Comparison of ENCODE assay signal across 8 cellular contexts in the genomic region with DNA sequence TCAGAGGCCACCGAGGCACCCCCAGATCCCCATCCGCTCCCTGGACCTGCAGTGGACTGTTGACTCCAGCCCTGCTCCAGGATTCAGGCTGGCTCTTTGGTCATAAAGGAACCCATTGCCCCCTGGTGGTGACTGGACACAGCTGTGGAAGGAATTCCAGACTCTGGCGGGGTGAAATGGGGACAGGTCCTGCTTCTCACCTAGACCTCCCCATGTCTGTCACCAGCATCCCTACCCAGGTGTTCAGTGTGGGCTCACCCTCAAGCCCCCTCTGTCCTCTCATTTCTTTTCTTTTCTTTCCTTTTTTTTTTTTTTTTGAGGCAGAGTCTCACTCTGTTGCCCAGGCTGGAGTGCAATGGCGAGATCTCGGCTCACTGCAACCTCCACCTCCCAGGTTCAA. TPM values are rescaled to one million over a fixed set of nuclear protein-coding genes. Genes with fewer than 3 reads are reported as not detected.
DNase-seq lines count a peak whose midpoint lies in the region; ATAC-seq and TF ChIP-seq lines count a peak whose summit lies in the region.

No MANE protein-coding gene starts in this region.

- no CpG with 5 or more reads among the region's 5 CpGs for WGBS in trophoblast cell (ENCODE audit: extremely low coverage, insufficient coverage, insufficient read length)

- in situ Hi-C loops in SK-MEL-5 (cut with HindIII; ENCODE audit: low pct_unique_long_range_greater_than_20kb, low sequenced_read_pairs), result no loop called here

- peak; percentile 76 for ATAC-seq in activated naive CD8-positive, alpha-beta T cell treated with anti-CD3 and anti-CD28 coated beads, Interleukin-2, amount 10 ng/mL, durations not matched to agents 7 days and 5 days (ENCODE audit: low read depth)
- no peak for ATAC-seq in GM18505 (IDR thresholded peaks at IDR 0.05; ENCODE audit: unreplicated experiment)

- no peak overlapping the region for H3K23ac ChIP-seq in trophoblast cell (ENCODE audit: low read length)

- no peaks in the 10 kb centered on the region for H3K79me2 ChIP-seq in trophoblast cell (ENCODE audit: control insufficient read depth, insufficient read depth, low read length, poor library complexity)

- no peaks in the 10 kb centered on the region for H3K4me1 ChIP-seq in trophoblast cell (ENCODE audit: control insufficient read depth in 1 of 2, insufficient read depth in 2 of 2, low read length in 2 of 2)

- H2AK5ac ChIP-seq in trophoblast cell (ENCODE audit: low read length), result no peak overlapping the region

- no peaks in the 10 kb centered on the region for H3K36me3 Mint-ChIP-seq in activated naive CD8-positive, alpha-beta T cell treated with anti-CD3 and anti-CD28 coated beads, Interleukin-2, amount 10 ng/mL, durations not matched to agents 7 days and 5 days
- H3K36me3 Mint-ChIP-seq in glutamatergic neuron (ENCODE audit: unreplicated experiment), result no peaks in the 10 kb centered on the region

- H3K18ac ChIP-seq in trophoblast cell (ENCODE audit: low read length), result no peak overlapping the region

- H2BK5ac ChIP-seq in trophoblast cell (ENCODE audit: low read depth, low read length, poor library complexity), result no peak overlapping the region

- peaks cover 19% of the 10 kb centered on the region for H3K27me3 Mint-ChIP-seq in activated naive CD8-positive, alpha-beta T cell treated with anti-CD3 and anti-CD28 coated beads, Interleukin-2, amount 10 ng/mL, durations not matched to agents 7 days and 5 days
- H3K27me3 Mint-ChIP-seq in glutamatergic neuron (ENCODE audit: unreplicated experiment), result no peaks in the 10 kb centered on the region

- no peaks in the 10 kb centered on the region for H3K79me1 ChIP-seq in trophoblast cell (ENCODE audit: low read length)

- no peak overlapping the region for H3K27ac Mint-ChIP-seq in activated naive CD8-positive, alpha-beta T cell treated with anti-CD3 and anti-CD28 coated beads, Interleukin-2, amount 10 ng/mL, durations not matched to agents 7 days and 5 days
- no peak overlapping the region for H3K27ac Mint-ChIP-seq in glutamatergic neuron (ENCODE audit: unreplicated experiment)

- H3K36me3 ChIP-seq in trophoblast cell (ENCODE audit: control insufficient read depth in 1 of 2, insufficient read depth in 2 of 2, low read length in 2 of 2), result no peaks in the 10 kb centered on the region

- H3K14ac ChIP-seq in trophoblast cell (ENCODE audit: low read length), result no peak overlapping the region

- no peak overlapping the region for H3K27ac ChIP-seq in trophoblast cell (ENCODE audit: low read depth, low read length)

- H2AFZ ChIP-seq in trophoblast cell (ENCODE audit: insufficient read depth, low read length, poor library complexity), result no peak overlapping the region

- H3K9me3 ChIP-seq in trophoblast cell (ENCODE audit: insufficient read depth, low read depth, low read length), result peaks cover 3% of the 10 kb centered on the region

- H2BK12ac ChIP-seq in trophoblast cell (ENCODE audit: low read length), result no peak overlapping the region

- H4K8ac ChIP-seq in trophoblast cell (ENCODE audit: low read depth, low read length), result no peak overlapping the region

- H3K4me3 ChIP-seq in trophoblast cell (ENCODE audit: low read depth, low read length), result no peak overlapping the region

- no peak overlapping the region for H4K12ac ChIP-seq in trophoblast cell (ENCODE audit: low read depth, low read length)

- no peaks in the 10 kb centered on the region for H3K27me3 ChIP-seq in trophoblast cell (ENCODE audit: insufficient read depth, low read length)

- TF ChIP-seq CTCF in glutamatergic neuron (IDR thresholded peaks at IDR 0.05; ENCODE audit: partially characterized antibody, unreplicated experiment), result peak; percentile 86

- no peak overlapping the region for H3K4ac ChIP-seq in trophoblast cell (ENCODE audit: low read depth, low read length)

- POLR2A ChIA-PET in activated naive CD8-positive, alpha-beta T cell treated with anti-CD3 and anti-CD28 coated beads, Interleukin-2, amount 10 ng/mL, durations not matched to agents 7 days and 5 days (lab: Charles Lee), result interaction anchor here (2.7 kb wide), 1 partner anchor 61 kb away, joined by 7 read pairs; no protein-coding TSS in a partner anchor

- H4K91ac ChIP-seq in trophoblast cell (ENCODE audit: low read depth, low read length), result no peak overlapping the region

- H3K4me2 ChIP-seq in trophoblast cell (ENCODE audit: low read length), result no peak overlapping the region

- DNase-seq in DMS53 treated with DMSO at 0.1 percent for 48 hours (lab: John Stamatoyannopoulos, UW; ENCODE audit: unreplicated experiment), result peak; percentile 38
- peak; percentile 84 for DNase-seq in M059J (ENCODE audit: low read depth)
- DNase-seq in SK-MEL-5 (ENCODE audit: low read depth, low spot score), result peak; percentile 86
- peak; percentile 56 for DNase-seq in activated naive CD8-positive, alpha-beta T cell treated with anti-CD3 and anti-CD28 coated beads, Interleukin-2, amount 10 ng/mL, durations not matched to agents 7 days and 5 days
- peak; percentile 80 for DNase-seq in glutamatergic neuron
- DNase-seq in trophoblast cell, result peak; percentile 71 to 90
- DNase-seq in 8988T, result no peak

- H2BK120ac ChIP-seq in trophoblast cell (ENCODE audit: insufficient read depth, low read length, poor library complexity), result no peak overlapping the region

- no peak overlapping the region for H3K9ac ChIP-seq in trophoblast cell (ENCODE audit: low read length)

- H3K4me1 Mint-ChIP-seq in activated naive CD8-positive, alpha-beta T cell treated with anti-CD3 and anti-CD28 coated beads, Interleukin-2, amount 10 ng/mL, durations not matched to agents 7 days and 5 days, result peaks cover 12% of the 10 kb centered on the region
- H3K4me1 Mint-ChIP-seq in glutamatergic neuron (ENCODE audit: low read depth, unreplicated experiment), result peaks cover 5% of the 10 kb centered on the region

- H3K4me3 Mint-ChIP-seq in activated naive CD8-positive, alpha-beta T cell treated with anti-CD3 and anti-CD28 coated beads, Interleukin-2, amount 10 ng/mL, durations not matched to agents 7 days and 5 days, result no peak overlapping the region
- H3K4me3 Mint-ChIP-seq in glutamatergic neuron (ENCODE audit: unreplicated experiment), result no peak overlapping the region

- no peak for TF ChIP-seq POLR2A in GM18505 (IDR thresholded peaks at IDR 0.05; ENCODE audit: borderline replicate concordance, extremely low read depth, insufficient read depth, insufficient read length)

- H3K9me3 Mint-ChIP-seq in activated naive CD8-positive, alpha-beta T cell treated with anti-CD3 and anti-CD28 coated beads, Interleukin-2, amount 10 ng/mL, durations not matched to agents 7 days and 5 days, result no peaks in the 10 kb centered on the region
- peaks cover 2% of the 10 kb centered on the region for H3K9me3 Mint-ChIP-seq in glutamatergic neuron (ENCODE audit: unreplicated experiment)

RNA-seq across cellular contexts. Expression of gene STXBP1, which starts 25.5 kb away (rescaled TPM):
- 15.0 and 32.1 TPM in 2 replicates for total RNA-seq in M059J (2014; rRNA removed; shearing (Covaris generic))
- 41.3 and 41.5 TPM in 2 replicates for total RNA-seq in SK-MEL-5 (2014; rRNA removed; shearing (Covaris generic))
- polyA plus RNA-seq in SK-MEL-5 (2015; cell fraction: cytosol; rRNA removed), result 131 and 148 TPM in 2 replicates
- polyA plus RNA-seq in SK-MEL-5 (2015; cell fraction: nucleus; rRNA removed), result 81.7 and 122 TPM in 2 replicates
- 10 to 100 TPM; 19.8 to 21.7 TPM for total RNA-seq in activated naive CD8-positive, alpha-beta T cell treated with anti-CD3 and anti-CD28 coated beads, Interleukin-2, amount 10 ng/mL, durations not matched to agents 7 days and 5 days
- 402 TPM for total RNA-seq in glutamatergic neuron (ENCODE audit: unreplicated experiment)
- polyA plus RNA-seq in trophoblast cell (2013), result 79.8 and 92.5 TPM in 2 replicates
